ENCODE assay signal across 2 cellular contexts in the genomic region with DNA sequence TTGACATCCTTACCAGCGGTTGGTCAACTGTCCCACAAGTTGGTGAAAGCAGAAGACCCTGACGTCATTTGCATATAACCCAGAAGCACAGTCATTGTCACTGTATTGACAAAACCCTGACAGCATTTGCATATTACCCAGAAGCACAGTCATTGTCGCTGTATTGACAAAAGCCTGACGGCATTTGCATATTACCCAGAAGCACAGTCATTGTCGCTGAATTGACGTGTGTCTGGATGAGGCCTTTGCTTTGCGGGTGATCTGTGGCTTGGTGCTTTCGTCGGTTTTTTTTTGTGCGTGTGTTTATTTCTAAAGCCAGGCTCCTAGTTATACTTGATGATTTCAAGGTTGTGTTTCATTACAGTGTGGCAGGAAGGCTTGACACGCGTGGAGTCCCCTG.
A peak's percentile ranks its signal among the peaks of the same experiment; 100 is the strongest.
TF ChIP-seq lines count a peak whose summit lies in the region.

No MANE protein-coding gene starts in this region.

TF ChIP-seq in GM23338, 12 proteins besides CTCF, POLR2A, EP300 and RAD21 (continues in another document):
- TF ChIP-seq, protein P1, sequence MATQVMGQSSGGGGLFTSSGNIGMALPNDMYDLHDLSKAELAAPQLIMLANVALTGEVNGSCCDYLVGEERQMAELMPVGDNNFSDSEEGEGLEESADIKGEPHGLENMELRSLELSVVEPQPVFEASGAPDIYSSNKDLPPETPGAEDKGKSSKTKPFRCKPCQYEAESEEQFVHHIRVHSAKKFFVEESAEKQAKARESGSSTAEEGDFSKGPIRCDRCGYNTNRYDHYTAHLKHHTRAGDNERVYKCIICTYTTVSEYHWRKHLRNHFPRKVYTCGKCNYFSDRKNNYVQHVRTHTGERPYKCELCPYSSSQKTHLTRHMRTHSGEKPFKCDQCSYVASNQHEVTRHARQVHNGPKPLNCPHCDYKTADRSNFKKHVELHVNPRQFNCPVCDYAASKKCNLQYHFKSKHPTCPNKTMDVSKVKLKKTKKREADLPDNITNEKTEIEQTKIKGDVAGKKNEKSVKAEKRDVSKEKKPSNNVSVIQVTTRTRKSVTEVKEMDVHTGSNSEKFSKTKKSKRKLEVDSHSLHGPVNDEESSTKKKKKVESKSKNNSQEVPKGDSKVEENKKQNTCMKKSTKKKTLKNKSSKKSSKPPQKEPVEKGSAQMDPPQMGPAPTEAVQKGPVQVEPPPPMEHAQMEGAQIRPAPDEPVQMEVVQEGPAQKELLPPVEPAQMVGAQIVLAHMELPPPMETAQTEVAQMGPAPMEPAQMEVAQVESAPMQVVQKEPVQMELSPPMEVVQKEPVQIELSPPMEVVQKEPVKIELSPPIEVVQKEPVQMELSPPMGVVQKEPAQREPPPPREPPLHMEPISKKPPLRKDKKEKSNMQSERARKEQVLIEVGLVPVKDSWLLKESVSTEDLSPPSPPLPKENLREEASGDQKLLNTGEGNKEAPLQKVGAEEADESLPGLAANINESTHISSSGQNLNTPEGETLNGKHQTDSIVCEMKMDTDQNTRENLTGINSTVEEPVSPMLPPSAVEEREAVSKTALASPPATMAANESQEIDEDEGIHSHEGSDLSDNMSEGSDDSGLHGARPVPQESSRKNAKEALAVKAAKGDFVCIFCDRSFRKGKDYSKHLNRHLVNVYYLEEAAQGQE (IDR thresholded peaks at IDR 0.05; ENCODE audit: unreplicated experiment), result no peak
- TF ChIP-seq NANOG (IDR thresholded peaks at IDR 0.05; ENCODE audit: borderline replicate concordance), result no peak
- no peak for TF ChIP-seq JUNB (IDR thresholded peaks at IDR 0.05; ENCODE audit: unreplicated experiment)
- TF ChIP-seq, protein P2, sequence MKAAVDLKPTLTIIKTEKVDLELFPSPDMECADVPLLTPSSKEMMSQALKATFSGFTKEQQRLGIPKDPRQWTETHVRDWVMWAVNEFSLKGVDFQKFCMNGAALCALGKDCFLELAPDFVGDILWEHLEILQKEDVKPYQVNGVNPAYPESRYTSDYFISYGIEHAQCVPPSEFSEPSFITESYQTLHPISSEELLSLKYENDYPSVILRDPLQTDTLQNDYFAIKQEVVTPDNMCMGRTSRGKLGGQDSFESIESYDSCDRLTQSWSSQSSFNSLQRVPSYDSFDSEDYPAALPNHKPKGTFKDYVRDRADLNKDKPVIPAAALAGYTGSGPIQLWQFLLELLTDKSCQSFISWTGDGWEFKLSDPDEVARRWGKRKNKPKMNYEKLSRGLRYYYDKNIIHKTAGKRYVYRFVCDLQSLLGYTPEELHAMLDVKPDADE (IDR thresholded peaks at IDR 0.05), result no peak
- TF ChIP-seq, protein P3, sequence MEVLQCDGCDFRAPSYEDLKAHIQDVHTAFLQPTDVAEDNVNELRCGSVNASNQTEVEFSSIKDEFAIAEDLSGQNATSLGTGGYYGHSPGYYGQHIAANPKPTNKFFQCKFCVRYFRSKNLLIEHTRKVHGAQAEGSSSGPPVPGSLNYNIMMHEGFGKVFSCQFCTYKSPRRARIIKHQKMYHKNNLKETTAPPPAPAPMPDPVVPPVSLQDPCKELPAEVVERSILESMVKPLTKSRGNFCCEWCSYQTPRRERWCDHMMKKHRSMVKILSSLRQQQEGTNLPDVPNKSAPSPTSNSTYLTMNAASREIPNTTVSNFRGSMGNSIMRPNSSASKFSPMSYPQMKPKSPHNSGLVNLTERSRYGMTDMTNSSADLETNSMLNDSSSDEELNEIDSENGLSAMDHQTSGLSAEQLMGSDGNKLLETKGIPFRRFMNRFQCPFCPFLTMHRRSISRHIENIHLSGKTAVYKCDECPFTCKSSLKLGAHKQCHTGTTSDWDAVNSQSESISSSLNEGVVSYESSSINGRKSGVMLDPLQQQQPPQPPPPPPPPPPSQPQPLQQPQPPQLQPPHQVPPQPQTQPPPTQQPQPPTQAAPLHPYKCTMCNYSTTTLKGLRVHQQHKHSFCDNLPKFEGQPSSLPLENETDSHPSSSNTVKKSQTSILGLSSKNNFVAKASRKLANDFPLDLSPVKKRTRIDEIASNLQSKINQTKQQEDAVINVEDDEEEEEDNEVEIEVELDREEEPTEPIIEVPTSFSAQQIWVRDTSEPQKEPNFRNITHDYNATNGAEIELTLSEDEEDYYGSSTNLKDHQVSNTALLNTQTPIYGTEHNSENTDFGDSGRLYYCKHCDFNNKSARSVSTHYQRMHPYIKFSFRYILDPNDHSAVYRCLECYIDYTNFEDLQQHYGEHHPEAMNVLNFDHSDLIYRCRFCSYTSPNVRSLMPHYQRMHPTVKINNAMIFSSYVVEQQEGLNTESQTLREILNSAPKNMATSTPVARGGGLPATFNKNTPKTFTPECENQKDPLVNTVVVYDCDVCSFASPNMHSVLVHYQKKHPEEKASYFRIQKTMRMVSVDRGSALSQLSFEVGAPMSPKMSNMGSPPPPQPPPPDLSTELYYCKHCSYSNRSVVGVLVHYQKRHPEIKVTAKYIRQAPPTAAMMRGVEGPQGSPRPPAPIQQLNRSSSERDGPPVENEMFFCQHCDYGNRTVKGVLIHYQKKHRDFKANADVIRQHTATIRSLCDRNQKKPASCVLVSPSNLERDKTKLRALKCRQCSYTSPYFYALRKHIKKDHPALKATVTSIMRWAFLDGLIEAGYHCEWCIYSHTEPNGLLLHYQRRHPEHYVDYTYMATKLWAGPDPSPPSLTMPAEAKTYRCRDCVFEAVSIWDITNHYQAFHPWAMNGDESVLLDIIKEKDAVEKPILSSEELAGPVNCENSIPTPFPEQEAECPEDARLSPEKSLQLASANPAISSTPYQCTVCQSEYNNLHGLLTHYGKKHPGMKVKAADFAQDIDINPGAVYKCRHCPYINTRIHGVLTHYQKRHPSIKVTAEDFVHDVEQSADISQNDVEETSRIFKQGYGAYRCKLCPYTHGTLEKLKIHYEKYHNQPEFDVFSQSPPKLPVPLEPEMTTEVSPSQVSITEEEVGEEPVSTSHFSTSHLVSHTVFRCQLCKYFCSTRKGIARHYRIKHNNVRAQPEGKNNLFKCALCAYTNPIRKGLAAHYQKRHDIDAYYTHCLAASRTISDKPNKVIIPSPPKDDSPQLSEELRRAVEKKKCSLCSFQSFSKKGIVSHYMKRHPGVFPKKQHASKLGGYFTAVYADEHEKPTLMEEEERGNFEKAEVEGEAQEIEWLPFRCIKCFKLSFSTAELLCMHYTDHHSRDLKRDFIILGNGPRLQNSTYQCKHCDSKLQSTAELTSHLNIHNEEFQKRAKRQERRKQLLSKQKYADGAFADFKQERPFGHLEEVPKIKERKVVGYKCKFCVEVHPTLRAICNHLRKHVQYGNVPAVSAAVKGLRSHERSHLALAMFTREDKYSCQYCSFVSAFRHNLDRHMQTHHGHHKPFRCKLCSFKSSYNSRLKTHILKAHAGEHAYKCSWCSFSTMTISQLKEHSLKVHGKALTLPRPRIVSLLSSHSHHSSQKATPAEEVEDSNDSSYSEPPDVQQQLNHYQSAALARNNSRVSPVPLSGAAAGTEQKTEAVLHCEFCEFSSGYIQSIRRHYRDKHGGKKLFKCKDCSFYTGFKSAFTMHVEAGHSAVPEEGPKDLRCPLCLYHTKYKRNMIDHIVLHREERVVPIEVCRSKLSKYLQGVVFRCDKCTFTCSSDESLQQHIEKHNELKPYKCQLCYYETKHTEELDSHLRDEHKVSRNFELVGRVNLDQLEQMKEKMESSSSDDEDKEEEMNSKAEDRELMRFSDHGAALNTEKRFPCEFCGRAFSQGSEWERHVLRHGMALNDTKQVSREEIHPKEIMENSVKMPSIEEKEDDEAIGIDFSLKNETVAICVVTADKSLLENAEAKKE (CRISPR knock-in tag; IDR thresholded peaks at IDR 0.05), result no peak
- no peak for TF ChIP-seq ZNF331 (CRISPR knock-in tag; IDR thresholded peaks at IDR 0.05; ENCODE audit: low read depth)
- TF ChIP-seq CREB1 (CRISPR knock-in tag; IDR thresholded peaks at IDR 0.05; ENCODE audit: low read depth), result no peak
- TF ChIP-seq EZH2phosphoT487 (IDR thresholded peaks at IDR 0.05; ENCODE audit: unreplicated experiment), result no peak
- no peak for TF ChIP-seq POLR2AphosphoS5 (IDR thresholded peaks at IDR 0.05; ENCODE audit: low read depth)
- no peak for TF ChIP-seq EZH2 (IDR thresholded peaks at IDR 0.05; ENCODE audit: low read depth, unreplicated experiment)

TF ChIP-seq in K562, 482 proteins besides CTCF, POLR2A, EP300 and RAD21 (continued from another document):
- TF ChIP-seq, protein P4, sequence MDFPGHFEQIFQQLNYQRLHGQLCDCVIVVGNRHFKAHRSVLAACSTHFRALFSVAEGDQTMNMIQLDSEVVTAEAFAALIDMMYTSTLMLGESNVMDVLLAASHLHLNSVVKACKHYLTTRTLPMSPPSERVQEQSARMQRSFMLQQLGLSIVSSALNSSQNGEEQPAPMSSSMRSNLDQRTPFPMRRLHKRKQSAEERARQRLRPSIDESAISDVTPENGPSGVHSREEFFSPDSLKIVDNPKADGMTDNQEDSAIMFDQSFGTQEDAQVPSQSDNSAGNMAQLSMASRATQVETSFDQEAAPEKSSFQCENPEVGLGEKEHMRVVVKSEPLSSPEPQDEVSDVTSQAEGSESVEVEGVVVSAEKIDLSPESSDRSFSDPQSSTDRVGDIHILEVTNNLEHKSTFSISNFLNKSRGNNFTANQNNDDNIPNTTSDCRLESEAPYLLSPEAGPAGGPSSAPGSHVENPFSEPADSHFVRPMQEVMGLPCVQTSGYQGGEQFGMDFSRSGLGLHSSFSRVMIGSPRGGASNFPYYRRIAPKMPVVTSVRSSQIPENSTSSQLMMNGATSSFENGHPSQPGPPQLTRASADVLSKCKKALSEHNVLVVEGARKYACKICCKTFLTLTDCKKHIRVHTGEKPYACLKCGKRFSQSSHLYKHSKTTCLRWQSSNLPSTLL (IDR thresholded peaks at IDR 0.05), result no peak
- no peak for TF ChIP-seq ZNF584 (CRISPR knock-in tag; IDR thresholded peaks at IDR 0.05; ENCODE audit: low read depth)
- no peak for TF ChIP-seq SAFB2 (IDR thresholded peaks at IDR 0.05; ENCODE audit: borderline replicate concordance, low read depth, low read length, severe bottlenecking)
- TF ChIP-seq, protein P5, sequence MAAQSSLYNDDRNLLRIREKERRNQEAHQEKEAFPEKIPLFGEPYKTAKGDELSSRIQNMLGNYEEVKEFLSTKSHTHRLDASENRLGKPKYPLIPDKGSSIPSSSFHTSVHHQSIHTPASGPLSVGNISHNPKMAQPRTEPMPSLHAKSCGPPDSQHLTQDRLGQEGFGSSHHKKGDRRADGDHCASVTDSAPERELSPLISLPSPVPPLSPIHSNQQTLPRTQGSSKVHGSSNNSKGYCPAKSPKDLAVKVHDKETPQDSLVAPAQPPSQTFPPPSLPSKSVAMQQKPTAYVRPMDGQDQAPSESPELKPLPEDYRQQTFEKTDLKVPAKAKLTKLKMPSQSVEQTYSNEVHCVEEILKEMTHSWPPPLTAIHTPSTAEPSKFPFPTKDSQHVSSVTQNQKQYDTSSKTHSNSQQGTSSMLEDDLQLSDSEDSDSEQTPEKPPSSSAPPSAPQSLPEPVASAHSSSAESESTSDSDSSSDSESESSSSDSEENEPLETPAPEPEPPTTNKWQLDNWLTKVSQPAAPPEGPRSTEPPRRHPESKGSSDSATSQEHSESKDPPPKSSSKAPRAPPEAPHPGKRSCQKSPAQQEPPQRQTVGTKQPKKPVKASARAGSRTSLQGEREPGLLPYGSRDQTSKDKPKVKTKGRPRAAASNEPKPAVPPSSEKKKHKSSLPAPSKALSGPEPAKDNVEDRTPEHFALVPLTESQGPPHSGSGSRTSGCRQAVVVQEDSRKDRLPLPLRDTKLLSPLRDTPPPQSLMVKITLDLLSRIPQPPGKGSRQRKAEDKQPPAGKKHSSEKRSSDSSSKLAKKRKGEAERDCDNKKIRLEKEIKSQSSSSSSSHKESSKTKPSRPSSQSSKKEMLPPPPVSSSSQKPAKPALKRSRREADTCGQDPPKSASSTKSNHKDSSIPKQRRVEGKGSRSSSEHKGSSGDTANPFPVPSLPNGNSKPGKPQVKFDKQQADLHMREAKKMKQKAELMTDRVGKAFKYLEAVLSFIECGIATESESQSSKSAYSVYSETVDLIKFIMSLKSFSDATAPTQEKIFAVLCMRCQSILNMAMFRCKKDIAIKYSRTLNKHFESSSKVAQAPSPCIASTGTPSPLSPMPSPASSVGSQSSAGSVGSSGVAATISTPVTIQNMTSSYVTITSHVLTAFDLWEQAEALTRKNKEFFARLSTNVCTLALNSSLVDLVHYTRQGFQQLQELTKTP (IDR thresholded peaks at IDR 0.05; ENCODE audit: low read depth in 1 of 2, partially characterized antibody in 2 of 2), result peak in 1 of 2 experiments; percentile 57
- no peak for TF ChIP-seq HSF4 (CRISPR knock-in tag; IDR thresholded peaks at IDR 0.05; ENCODE audit: borderline replicate concordance)
- TF ChIP-seq GATA2 (CRISPR knock-in tag; IDR thresholded peaks at IDR 0.05), result no peak
- TF ChIP-seq CREM (IDR thresholded peaks at IDR 0.05; ENCODE audit: low read depth), result peak; percentile 57
- no peak for TF ChIP-seq FOXM1 (IDR thresholded peaks at IDR 0.05; ENCODE audit: low read depth)
- TF ChIP-seq FOXM1 (CRISPR knock-in tag; IDR thresholded peaks at IDR 0.05; ENCODE audit: low read depth), result no peak
- TF ChIP-seq TOE1 (IDR thresholded peaks at IDR 0.05; ENCODE audit: borderline replicate concordance), result no peak
- no peak for TF ChIP-seq TOE1 (CRISPR knock-in tag; IDR thresholded peaks at IDR 0.05; ENCODE audit: borderline replicate concordance, low read depth)
- TF ChIP-seq DDX20 (tag; IDR thresholded peaks at IDR 0.05; ENCODE audit: low read depth), result no peak
- no peak for TF ChIP-seq ZNF175 (CRISPR knock-in tag; IDR thresholded peaks at IDR 0.05; ENCODE audit: low read depth)
- TF ChIP-seq EZH2 (IDR thresholded peaks at IDR 0.05; ENCODE audit: borderline replicate concordance, low read depth, low read length), result no peak
- TF ChIP-seq CCAR2 (IDR thresholded peaks at IDR 0.05; ENCODE audit: low read depth, low read length), result no peak
- TF ChIP-seq, protein P6, sequence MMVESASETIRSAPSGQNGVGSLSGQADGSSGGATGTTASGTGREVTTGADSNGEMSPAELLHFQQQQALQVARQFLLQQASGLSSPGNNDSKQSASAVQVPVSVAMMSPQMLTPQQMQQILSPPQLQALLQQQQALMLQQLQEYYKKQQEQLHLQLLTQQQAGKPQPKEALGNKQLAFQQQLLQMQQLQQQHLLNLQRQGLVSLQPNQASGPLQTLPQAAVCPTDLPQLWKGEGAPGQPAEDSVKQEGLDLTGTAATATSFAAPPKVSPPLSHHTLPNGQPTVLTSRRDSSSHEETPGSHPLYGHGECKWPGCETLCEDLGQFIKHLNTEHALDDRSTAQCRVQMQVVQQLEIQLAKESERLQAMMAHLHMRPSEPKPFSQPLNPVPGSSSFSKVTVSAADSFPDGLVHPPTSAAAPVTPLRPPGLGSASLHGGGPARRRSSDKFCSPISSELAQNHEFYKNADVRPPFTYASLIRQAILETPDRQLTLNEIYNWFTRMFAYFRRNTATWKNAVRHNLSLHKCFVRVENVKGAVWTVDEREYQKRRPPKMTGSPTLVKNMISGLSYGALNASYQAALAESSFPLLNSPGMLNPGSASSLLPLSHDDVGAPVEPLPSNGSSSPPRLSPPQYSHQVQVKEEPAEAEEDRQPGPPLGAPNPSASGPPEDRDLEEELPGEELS (CRISPR knock-in tag; IDR thresholded peaks at IDR 0.05; ENCODE audit: borderline replicate concordance), result no peak
- 0 out of 2 replicates have a peak, but pooled peaks have one; percentile 19 for TF ChIP-seq ATF7 (IDR thresholded peaks at IDR 0.05)
- TF ChIP-seq CHCHD3 (CRISPR knock-in tag; IDR thresholded peaks at IDR 0.05), result no peak
- TF ChIP-seq ZNF143 (CRISPR knock-in tag; IDR thresholded peaks at IDR 0.05), result 0 out of 2 replicates have a peak, but pooled peaks have one; percentile 43
